Comparison of ENCODE assay signal across 7 cellular contexts in the genomic region with DNA sequence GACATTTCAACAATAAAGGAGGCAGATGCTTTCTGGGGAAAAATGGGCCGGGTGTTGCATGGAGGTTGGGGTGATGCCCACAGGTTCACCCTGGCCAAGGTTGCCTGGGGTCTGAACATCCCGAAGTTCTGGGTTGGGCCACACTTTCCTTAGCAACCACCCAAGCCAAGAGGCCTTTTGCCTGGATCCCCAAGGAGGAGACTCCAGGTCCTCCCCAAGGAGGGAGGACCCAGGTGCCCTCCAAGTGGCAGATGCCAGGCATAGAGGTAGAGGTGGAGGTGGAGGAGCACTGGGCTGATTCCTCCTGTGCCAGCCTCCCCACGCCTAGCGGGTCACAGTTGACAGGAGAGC. TPM values are rescaled to one million over a fixed set of nuclear protein-coding genes. Genes with fewer than 3 reads are reported as not detected.
DNase-seq lines count a peak whose midpoint lies in the region; ATAC-seq and TF ChIP-seq lines count a peak whose summit lies in the region.

No MANE protein-coding gene starts in this region.

- no peaks in the 10 kb centered on the region for H3K9me3 ChIP-seq in iPS-18c (ENCODE audit: control insufficient read depth, insufficient read depth, low read length)

- no peaks in the 10 kb centered on the region for H3K27me3 ChIP-seq in HL-60 (ENCODE audit: insufficient read depth, poor library complexity, severe bottlenecking)

- peak overlapping the region; percentile 95 for H3K4me3 Mint-ChIP-seq in activated T-helper 2 cell treated with anti-CD3 and anti-CD28 coated beads, Interferon-gamma antibody, Interleukin-2, Interleukin-4, amounts not matched to agents 10 μg/mL and 5 μg/mL and 100 μg/mL, durations not matched to agents 14 hours and 24 hours and 36 hours (ENCODE audit: low read depth)
- H3K4me3 Mint-ChIP-seq in stimulated activated memory B cell treated with anti-CD40 and anti-IgM and Interleukin-4, amounts not matched to agents 10 μg/mL and 1 μg/mL and 100 μg/mL, for 72 hours: peak overlapping the region; percentile 88

- H3K4me1 Mint-ChIP-seq in activated T-helper 2 cell treated with anti-CD3 and anti-CD28 coated beads, Interferon-gamma antibody, Interleukin-2, Interleukin-4, amounts not matched to agents 10 μg/mL and 5 μg/mL and 100 μg/mL, durations not matched to agents 14 hours and 24 hours and 36 hours (ENCODE audit: low read depth): peaks cover 11% of the 10 kb centered on the region
- peaks cover 51% of the 10 kb centered on the region for H3K4me1 Mint-ChIP-seq in stimulated activated memory B cell treated with anti-CD40 and anti-IgM and Interleukin-4, amounts not matched to agents 10 μg/mL and 1 μg/mL and 100 μg/mL, for 72 hours

- peak overlapping the region; percentile 95 for H3K27ac Mint-ChIP-seq in activated T-helper 2 cell treated with anti-CD3 and anti-CD28 coated beads, Interferon-gamma antibody, Interleukin-2, Interleukin-4, amounts not matched to agents 10 μg/mL and 5 μg/mL and 100 μg/mL, durations not matched to agents 14 hours and 24 hours and 36 hours
- H3K27ac Mint-ChIP-seq in stimulated activated memory B cell treated with anti-CD40 and anti-IgM and Interleukin-4, amounts not matched to agents 10 μg/mL and 1 μg/mL and 100 μg/mL, for 72 hours: peak overlapping the region; percentile 85

- H3K27me3 Mint-ChIP-seq in activated T-helper 2 cell treated with anti-CD3 and anti-CD28 coated beads, Interferon-gamma antibody, Interleukin-2, Interleukin-4, amounts not matched to agents 10 μg/mL and 5 μg/mL and 100 μg/mL, durations not matched to agents 14 hours and 24 hours and 36 hours (ENCODE audit: low read depth): no peaks in the 10 kb centered on the region
- H3K27me3 Mint-ChIP-seq in stimulated activated memory B cell treated with anti-CD40 and anti-IgM and Interleukin-4, amounts not matched to agents 10 μg/mL and 1 μg/mL and 100 μg/mL, for 72 hours: no peaks in the 10 kb centered on the region

- ATAC-seq in stimulated activated memory B cell treated with anti-CD40 and anti-IgM and Interleukin-4, amounts not matched to agents 10 μg/mL and 1 μg/mL and 100 μg/mL, for 72 hours: no peak

- no peak for TF ChIP-seq CTCF in HL-60 (IDR thresholded peaks at IDR 0.05; ENCODE audit: insufficient read depth, low read length)

- no peak overlapping the region for H3K27ac ChIP-seq in HL-60 (replicated peaks)

- DNase-seq in HL-60 (ENCODE audit: low read depth in 1 of 2, low spot score in 1 of 2) (no peak), NOMO-1 (lab: John Stamatoyannopoulos, UW; ENCODE audit: unreplicated experiment in 2 of 2) (no peak), RPMI8226 (no peak)
- no peak for DNase-seq in activated T-helper 2 cell treated with anti-CD3 and anti-CD28 coated beads, Interferon-gamma antibody, Interleukin-2, Interleukin-4, amounts not matched to agents 10 μg/mL and 5 μg/mL and 100 μg/mL, durations not matched to agents 14 hours and 24 hours and 36 hours (ENCODE audit: low spot score)
- DNase-seq in stimulated activated CD4-positive, alpha-beta T cell treated with anti-CD3 and anti-CD28 coated beads, Interleukin-15, amount 100 ng/mL, for 24 hours: no peak

- intact Hi-C loops in activated T-helper 2 cell treated with anti-CD3 and anti-CD28 coated beads, Interferon-gamma antibody, Interleukin-2, Interleukin-4, amounts not matched to agents 10 μg/mL and 5 μg/mL and 100 μg/mL, durations not matched to agents 14 hours and 24 hours and 36 hours (cut with micrococcal nuclease): loop anchor here (2.0 kb wide), 1 partner anchor 33 kb away; the partner anchor contains the start of gene POLDIP3

- H3K36me3 Mint-ChIP-seq in activated T-helper 2 cell treated with anti-CD3 and anti-CD28 coated beads, Interferon-gamma antibody, Interleukin-2, Interleukin-4, amounts not matched to agents 10 μg/mL and 5 μg/mL and 100 μg/mL, durations not matched to agents 14 hours and 24 hours and 36 hours (ENCODE audit: low read depth): peaks cover 2% of the 10 kb centered on the region
- no peaks in the 10 kb centered on the region for H3K36me3 Mint-ChIP-seq in stimulated activated memory B cell treated with anti-CD40 and anti-IgM and Interleukin-4, amounts not matched to agents 10 μg/mL and 1 μg/mL and 100 μg/mL, for 72 hours

- H3K4me3 ChIP-seq in HL-60 (replicated peaks; ENCODE audit: insufficient read depth, low read length) (peak overlapping the region; percentile 98), iPS-18c (ENCODE audit: insufficient read depth, low read depth, low read length) (peak overlapping the region; percentile 88)

- H3K9me3 Mint-ChIP-seq in activated T-helper 2 cell treated with anti-CD3 and anti-CD28 coated beads, Interferon-gamma antibody, Interleukin-2, Interleukin-4, amounts not matched to agents 10 μg/mL and 5 μg/mL and 100 μg/mL, durations not matched to agents 14 hours and 24 hours and 36 hours: no peaks in the 10 kb centered on the region
- H3K9me3 Mint-ChIP-seq in stimulated activated memory B cell treated with anti-CD40 and anti-IgM and Interleukin-4, amounts not matched to agents 10 μg/mL and 1 μg/mL and 100 μg/mL, for 72 hours: no peaks in the 10 kb centered on the region

RNA-seq across cellular contexts. Expression of gene CYB5R3, which starts 1.2 kb away (rescaled TPM):
- total RNA-seq in activated T-helper 2 cell treated with anti-CD3 and anti-CD28 coated beads, Interferon-gamma antibody, Interleukin-2, Interleukin-4, amounts not matched to agents 10 μg/mL and 5 μg/mL and 100 μg/mL, durations not matched to agents 14 hours and 24 hours and 36 hours: 87.3 and 88.6 TPM in 2 replicates

RNA-seq across cellular contexts. Expression of gene ATP5MGL, which starts 7.6 kb away (rescaled TPM):
- 0.71 and 1.2 TPM in 2 replicates for total RNA-seq in activated T-helper 2 cell treated with anti-CD3 and anti-CD28 coated beads, Interferon-gamma antibody, Interleukin-2, Interleukin-4, amounts not matched to agents 10 μg/mL and 5 μg/mL and 100 μg/mL, durations not matched to agents 14 hours and 24 hours and 36 hours

RNA-seq across cellular contexts. Expression of gene POLDIP3, which starts 33.3 kb away (rescaled TPM):
- total RNA-seq in activated T-helper 2 cell treated with anti-CD3 and anti-CD28 coated beads, Interferon-gamma antibody, Interleukin-2, Interleukin-4, amounts not matched to agents 10 μg/mL and 5 μg/mL and 100 μg/mL, durations not matched to agents 14 hours and 24 hours and 36 hours: 74.7 and 80.7 TPM in 2 replicates
